29 cellular contexts compared by ENCODE assay signal in the genomic region with DNA sequence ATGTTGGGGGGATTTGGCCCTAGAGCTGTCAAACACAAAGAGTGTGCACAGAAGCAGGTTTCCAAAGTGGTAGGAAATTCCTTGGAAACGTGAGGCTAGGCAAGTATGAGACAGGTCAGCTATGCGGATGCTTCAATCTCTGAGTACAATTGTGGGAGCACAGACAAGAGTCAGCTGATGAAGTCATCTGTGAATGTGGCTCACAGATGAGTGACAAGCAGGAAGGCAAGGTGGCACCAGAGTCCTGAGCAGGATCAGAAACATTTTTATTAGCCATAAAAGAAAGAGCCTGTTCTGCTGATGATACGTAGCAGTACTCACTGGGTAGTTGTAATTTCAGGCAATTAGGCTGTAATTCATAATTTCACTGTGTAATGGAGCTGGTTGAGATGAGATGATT.
"Had no signal": no experiment of that assay in that cellular context is flagged by ENCODE, and none has a peak within 500 bp of the region (broad histone marks: within the 10 kb centered on the region; RNA-seq: fewer than 3 reads in every experiment).

No MANE protein-coding gene starts in this region.

- H3K36me3 ChIP-seq: ascending aorta had no signal

- H3K4me3 ChIP-seq: ascending aorta, heart right ventricle, left ventricle myocardium inferior, lung, mucosa of descending colon, skin epidermis, tibial nerve had no signal

- ATAC-seq: activated CD4-positive, CD25-positive, alpha-beta regulatory T cell treated with anti-CD3 and anti-CD28 coated beads, Interleukin-2, amount 50 U/mL, for 24 hours; effector memory CD8-positive, alpha-beta T cell; esophagus mucosa; mucosa of descending colon; natural killer cell treated with Interleukin-12 subunit alpha and Interleukin-12 subunit beta and Interleukin-15 and Interleukin-18, amount 100 ng/mL, for 72 hours; sciatic nerve; stimulated activated naive B cell treated with anti-CD40 and anti-IgM and Interleukin-4, amounts not matched to agents 10 μg/mL and 1 μg/mL and 100 μg/mL, for 72 hours had no signal

- DNase-seq: activated CD4-positive, alpha-beta T cell treated with anti-CD3 and anti-CD28 coated beads for 48 hours; activated CD4-positive, alpha-beta T cell treated with anti-CD3 and anti-CD28 coated beads, Interleukin-2, amount 50 U/mL, for 48 hours; activated CD8-positive, alpha-beta memory T cell treated with anti-CD3 and anti-CD28 coated beads, Interleukin-2, amount 50 U/mL, for 4 hours; activated gamma-delta T cell; activated naive CD4-positive, alpha-beta T cell treated with anti-CD3 and anti-CD28 coated beads, Interleukin-2, amount 10 ng/mL, durations not matched to agents 7 days and 5 days; activated naive CD8-positive, alpha-beta T cell treated with anti-CD3 and anti-CD28 coated beads, Interleukin-2, amount 10 ng/mL, durations not matched to agents 7 days and 5 days; activated T-cell treated with anti-CD3 and anti-CD28 coated beads, Interleukin-2, amount 50 U/mL, for 1 hour; caudate nucleus; cortex of kidney; effector memory CD8-positive, alpha-beta T cell; foreskin keratinocyte; heart right ventricle; kidney glomerular epithelial cell; left ventricle myocardium inferior; mucosa of descending colon; retina; stimulated activated CD4-positive, alpha-beta T cell treated with anti-CD3 and anti-CD28 coated beads, Interleukin-12 subunit alpha, Interleukin-12 subunit beta, amount 100 ng/mL, for 4 hours; stimulated activated CD4-positive, alpha-beta T cell treated with anti-CD3 and anti-CD28 coated beads, Interleukin-4, amount 100 ng/mL, for 24 hours; stimulated activated naive B cell treated with anti-CD40 and anti-IgM and Interleukin-4, amounts not matched to agents 10 μg/mL and 1 μg/mL and 100 μg/mL, for 72 hours; WERI-Rb-1 had no signal

- H3K27me3 ChIP-seq: ascending aorta, foreskin keratinocyte, heart right ventricle, tibial nerve had no signal

- H3K9me3 ChIP-seq: ascending aorta, heart right ventricle, left ventricle myocardium inferior, mucosa of descending colon, tibial nerve had no signal

- FAIRE-seq: TTC549 had no signal

- H3K27ac ChIP-seq: ascending aorta, foreskin keratinocyte, heart right ventricle, left ventricle myocardium inferior, tibial nerve, WERI-Rb-1 had no signal
